ENCODE assay signal across 1 cellular context in genomic region chr3:33791477-33792166, GRCh38.
TF ChIP-seq lines count a peak whose summit lies in the region.

No MANE protein-coding gene starts in this region.

TF ChIP-seq in K562, 482 proteins besides CTCF, POLR2A, EP300 and RAD21 (continued from another document):
- TF ChIP-seq CTCFL (IDR thresholded peaks at IDR 0.05; ENCODE audit: borderline replicate concordance, insufficient read depth, low read depth, low read length, poor library complexity, severe bottlenecking) (no peak), MAFK (IDR thresholded peaks at IDR 0.05; ENCODE audit: low read length) (peak; percentile 80), TCF3 (CRISPR knock-in tag; IDR thresholded peaks at IDR 0.05) (peak; percentile 77), CBX3 (IDR thresholded peaks at IDR 0.05; ENCODE audit: borderline replicate concordance in 1 of 2, low read length in 2 of 2) (peak in 1 of 2 experiments; percentile 96; a peak in 2 of 3 replicates), PBX2 (CRISPR knock-in tag; IDR thresholded peaks at IDR 0.05; ENCODE audit: low read depth) (no peak), PBX2 (tag; conservative IDR thresholded peaks at IDR 0.05; ENCODE audit: low read depth) (peak; percentile 84), HMGN3 (IDR thresholded peaks at IDR 0.05; ENCODE audit: borderline replicate concordance, extremely low read depth, insufficient read length, low read depth, low read length) (peak; percentile 27), ARID1B (IDR thresholded peaks at IDR 0.05) (peak; percentile 89), GABPA (tag; conservative IDR thresholded peaks at IDR 0.05; ENCODE audit: low read depth) (peak; percentile 73), PYGO2 (tag; IDR thresholded peaks at IDR 0.05) (0 out of 2 replicates have a peak, but pooled peaks have one; percentile 37), ID3 (CRISPR knock-in tag; IDR thresholded peaks at IDR 0.05) (no peak), ID3 (tag; IDR thresholded peaks at IDR 0.05) (0 out of 2 replicates have a peak, but pooled peaks have one; percentile 64), ILK (tag; IDR thresholded peaks at IDR 0.05; ENCODE audit: borderline replicate concordance, low read depth) (no peak), ZBTB11 (CRISPR knock-in tag; IDR thresholded peaks at IDR 0.05) (peak in 1 of 3 experiments; percentile 91; a peak in 2 of 6 replicates), HDAC1 (IDR thresholded peaks at IDR 0.05) (peak in 1 of 2 experiments; percentile 80; a peak in 2 of 4 replicates), CREB3L1 (IDR thresholded peaks at IDR 0.05; ENCODE audit: borderline replicate concordance, low read depth) (peak; percentile 61; the same call in 1 of the 2 replicates), FOXA3 (CRISPR knock-in tag; conservative IDR thresholded peaks at IDR 0.05 in 1 of 2, IDR thresholded peaks at IDR 0.05 in 1 of 2) (peak; percentile 78 to 95), ATF3 (IDR thresholded peaks at IDR 0.05) (peak; percentile 99), ATF3 (CRISPR knock-in tag; conservative IDR thresholded peaks at IDR 0.05) (peak; percentile 96), CXXC5 (CRISPR knock-in tag; IDR thresholded peaks at IDR 0.05) (peak; percentile 90), TCF7 (IDR thresholded peaks at IDR 0.05; ENCODE audit: borderline replicate concordance) (0 out of 2 replicates have a peak, but pooled peaks have one; percentile 75), ELF2 (CRISPR knock-in tag; IDR thresholded peaks at IDR 0.05) (peak; percentile 77), USF1 (CRISPR knock-in tag; IDR thresholded peaks at IDR 0.05) (peak; percentile 88), NR2C2 (CRISPR knock-in tag; IDR thresholded peaks at IDR 0.05) (peak; percentile 89), NR2C2 (tag; IDR thresholded peaks at IDR 0.05) (peak; percentile 95), REST (CRISPR knock-in tag; IDR thresholded peaks at IDR 0.05; ENCODE audit: low read depth) (no peak), IRF9 (tag; IDR thresholded peaks at IDR 0.05) (0 out of 2 replicates have a peak, but pooled peaks have one; percentile 63), SAP30 (IDR thresholded peaks at IDR 0.05; ENCODE audit: borderline replicate concordance, insufficient read depth, low read depth, low read length, poor library complexity, severe bottlenecking) (no peak), MED1 (CRISPR knock-in tag; IDR thresholded peaks at IDR 0.05; ENCODE audit: borderline replicate concordance) (no peak), ZNF311 (CRISPR knock-in tag; IDR thresholded peaks at IDR 0.05) (no peak), NCOR1 (IDR thresholded peaks at IDR 0.05) (peak; percentile 82), ZNF134 (CRISPR knock-in tag; conservative IDR thresholded peaks at IDR 0.05) (0 out of 2 replicates have a peak, but pooled peaks have one; percentile 12), KDM5B (IDR thresholded peaks at IDR 0.05; ENCODE audit: insufficient replicate concordance, low read depth, low read length) (no peak), SMARCE1 (IDR thresholded peaks at IDR 0.05) (peak; percentile 94), NFIC (IDR thresholded peaks at IDR 0.05) (peak; percentile 4; the same call in 1 of the 2 replicates), CREB1 (IDR thresholded peaks at IDR 0.05) (peak; percentile 90), CREB1 (CRISPR knock-in tag; IDR thresholded peaks at IDR 0.05) (peak; percentile 82), ZBED1 (IDR thresholded peaks at IDR 0.05) (peak; percentile 25; the same call in 1 of the 2 replicates), CHD1 (IDR thresholded peaks at IDR 0.05; ENCODE audit: low read length) (no peak), MBD2 (IDR thresholded peaks at IDR 0.05; ENCODE audit: borderline replicate concordance, low read depth) (peak; percentile 40; the same call in 1 of the 2 replicates), LCOR (CRISPR knock-in tag; IDR thresholded peaks at IDR 0.05) (peak; percentile 71), HCFC1 (IDR thresholded peaks at IDR 0.05; ENCODE audit: low read depth, low read length) (no peak), TRIM28 (IDR thresholded peaks at IDR 0.05) (peak; percentile 96), STAT5A (IDR thresholded peaks at IDR 0.05; ENCODE audit: borderline replicate concordance, low read length) (peak; percentile 61)
TF ChIP-seq in K562: peak in this region for 150.
